Comparison of ENCODE assay signal across 1 cellular context in the genomic region with DNA sequence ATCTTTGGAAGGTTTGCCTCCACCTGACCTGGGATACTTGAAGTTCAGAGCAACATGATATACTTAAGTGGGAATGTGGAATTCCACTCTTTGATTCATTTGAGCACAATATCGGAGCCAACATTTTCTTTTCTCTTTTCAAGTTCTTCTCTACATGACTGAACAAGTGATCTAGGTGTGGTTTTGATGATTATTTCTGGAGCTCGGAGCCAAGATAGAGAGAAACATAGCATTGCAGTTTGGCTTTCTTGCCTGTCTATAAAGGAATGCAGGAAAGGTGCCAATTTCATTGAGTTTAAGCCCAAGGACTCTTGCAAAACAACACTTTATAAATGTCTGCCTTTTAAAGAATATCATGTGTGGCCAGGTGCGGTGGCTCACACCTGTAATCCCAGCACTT.
A peak's percentile ranks its signal among the peaks of the same experiment; 100 is the strongest.
TF ChIP-seq lines count a peak whose summit lies in the region.

No MANE protein-coding gene starts in this region.

TF ChIP-seq in Ishikawa, 13 proteins besides CTCF, POLR2A, EP300 and RAD21 (continued from another document):
- TF ChIP-seq, protein P1, sequence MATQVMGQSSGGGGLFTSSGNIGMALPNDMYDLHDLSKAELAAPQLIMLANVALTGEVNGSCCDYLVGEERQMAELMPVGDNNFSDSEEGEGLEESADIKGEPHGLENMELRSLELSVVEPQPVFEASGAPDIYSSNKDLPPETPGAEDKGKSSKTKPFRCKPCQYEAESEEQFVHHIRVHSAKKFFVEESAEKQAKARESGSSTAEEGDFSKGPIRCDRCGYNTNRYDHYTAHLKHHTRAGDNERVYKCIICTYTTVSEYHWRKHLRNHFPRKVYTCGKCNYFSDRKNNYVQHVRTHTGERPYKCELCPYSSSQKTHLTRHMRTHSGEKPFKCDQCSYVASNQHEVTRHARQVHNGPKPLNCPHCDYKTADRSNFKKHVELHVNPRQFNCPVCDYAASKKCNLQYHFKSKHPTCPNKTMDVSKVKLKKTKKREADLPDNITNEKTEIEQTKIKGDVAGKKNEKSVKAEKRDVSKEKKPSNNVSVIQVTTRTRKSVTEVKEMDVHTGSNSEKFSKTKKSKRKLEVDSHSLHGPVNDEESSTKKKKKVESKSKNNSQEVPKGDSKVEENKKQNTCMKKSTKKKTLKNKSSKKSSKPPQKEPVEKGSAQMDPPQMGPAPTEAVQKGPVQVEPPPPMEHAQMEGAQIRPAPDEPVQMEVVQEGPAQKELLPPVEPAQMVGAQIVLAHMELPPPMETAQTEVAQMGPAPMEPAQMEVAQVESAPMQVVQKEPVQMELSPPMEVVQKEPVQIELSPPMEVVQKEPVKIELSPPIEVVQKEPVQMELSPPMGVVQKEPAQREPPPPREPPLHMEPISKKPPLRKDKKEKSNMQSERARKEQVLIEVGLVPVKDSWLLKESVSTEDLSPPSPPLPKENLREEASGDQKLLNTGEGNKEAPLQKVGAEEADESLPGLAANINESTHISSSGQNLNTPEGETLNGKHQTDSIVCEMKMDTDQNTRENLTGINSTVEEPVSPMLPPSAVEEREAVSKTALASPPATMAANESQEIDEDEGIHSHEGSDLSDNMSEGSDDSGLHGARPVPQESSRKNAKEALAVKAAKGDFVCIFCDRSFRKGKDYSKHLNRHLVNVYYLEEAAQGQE (IDR thresholded peaks at IDR 0.05; ENCODE audit: low read depth), result no peak
- peak; percentile 39; the same call in 1 of the 2 replicates for TF ChIP-seq FOXM1 (IDR thresholded peaks at IDR 0.05; ENCODE audit: borderline replicate concordance, low read depth)
- no peak for TF ChIP-seq CREB1 (IDR thresholded peaks at IDR 0.05; ENCODE audit: low read depth)
- TF ChIP-seq CEBPB (IDR thresholded peaks at IDR 0.05), result peak; percentile 88
- peak; percentile 83 for TF ChIP-seq TCF12 (IDR thresholded peaks at IDR 0.05; ENCODE audit: low read depth)
- TF ChIP-seq, protein P2, sequence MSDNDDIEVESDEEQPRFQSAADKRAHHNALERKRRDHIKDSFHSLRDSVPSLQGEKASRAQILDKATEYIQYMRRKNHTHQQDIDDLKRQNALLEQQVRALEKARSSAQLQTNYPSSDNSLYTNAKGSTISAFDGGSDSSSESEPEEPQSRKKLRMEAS (IDR thresholded peaks at IDR 0.05), result peak; percentile 37; the same call in 1 of the 2 replicates
- no peak for TF ChIP-seq ZBTB7A (IDR thresholded peaks at IDR 0.05; ENCODE audit: low read depth)
- no peak for TF ChIP-seq EGR1 (IDR thresholded peaks at IDR 0.05)
- TF ChIP-seq, protein P3, sequence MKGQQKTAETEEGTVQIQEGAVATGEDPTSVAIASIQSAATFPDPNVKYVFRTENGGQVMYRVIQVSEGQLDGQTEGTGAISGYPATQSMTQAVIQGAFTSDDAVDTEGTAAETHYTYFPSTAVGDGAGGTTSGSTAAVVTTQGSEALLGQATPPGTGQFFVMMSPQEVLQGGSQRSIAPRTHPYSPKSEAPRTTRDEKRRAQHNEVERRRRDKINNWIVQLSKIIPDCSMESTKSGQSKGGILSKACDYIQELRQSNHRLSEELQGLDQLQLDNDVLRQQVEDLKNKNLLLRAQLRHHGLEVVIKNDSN (IDR thresholded peaks at IDR 0.05), result peak; percentile 27; the same call in 1 of the 2 replicates
- no peak for TF ChIP-seq YY1 (IDR thresholded peaks at IDR 0.05; ENCODE audit: low read depth)
- TF ChIP-seq TAF1 (IDR thresholded peaks at IDR 0.05; ENCODE audit: low read depth), result no peak
- TF ChIP-seq TEAD4 (IDR thresholded peaks at IDR 0.05), result peak; percentile 79
TF ChIP-seq in Ishikawa: peak in this region for 7.
